18 cellular contexts compared by ENCODE assay signal in genomic region chr20:51953731-51954340, GRCh38.
DNase-seq lines count a peak whose midpoint lies in the region; ATAC-seq, FAIRE-seq and TF ChIP-seq lines count a peak whose summit lies in the region.
"Had no signal": no experiment of that assay in that cellular context is flagged by ENCODE, and none has a peak within 500 bp of the region (broad histone marks: within the 10 kb centered on the region; RNA-seq: fewer than 3 reads in every experiment).

No MANE protein-coding gene starts in this region.

- intact Hi-C loops in PC-3 (cut with micrococcal nuclease) = no loop called here

- CTCF ChIA-PET in A549 (lab: Yijun Ruan, JAX) = interaction anchor here (0.6 to 1.7 kb wide), 7 partner anchors 39 to 649 kb away, joined by 3 to 7 read pairs (median 3); no protein-coding TSS in a partner anchor
- CTCF ChIA-PET in PC-3 (lab: Charles Lee) = no interaction called here

- H3K27me3 ChIP-seq in PC-3 (ENCODE audit: low read length) = no peaks in the 10 kb centered on the region
- H3K27me3 ChIP-seq: MG63 had no signal

- WGBS in A549 (ENCODE audit: missing lambda C conversion rate) = 85% methylated on average over 8 of the region's 8 CpGs

- H4K20me1 ChIP-seq in PC-3 (ENCODE audit: low read length) = no peaks in the 10 kb centered on the region

- no peak for TF ChIP-seq EP300 in A549 (IDR thresholded peaks at IDR 0.05)

- H3F3A ChIP-seq in PC-3 (ENCODE audit: low read length, unreplicated experiment) = no peaks in the 10 kb centered on the region

- TF ChIP-seq CTCF in A549 (IDR thresholded peaks at IDR 0.05) (no peak), PC-3 (conservative IDR thresholded peaks at IDR 0.05; ENCODE audit: low read depth, low read length) (no peak)

- no peak overlapping the region for H3K27ac ChIP-seq in A549
- no peak overlapping the region for H3K27ac ChIP-seq in PC-3 (ENCODE audit: low read length)
- H3K27ac ChIP-seq: KMS-11 had no signal

- H3K4me3 ChIP-seq in A549 (no peak overlapping the region), PC-3 (ENCODE audit: low read length) (no peak overlapping the region)
- H3K4me3 ChIP-seq: MG63 had no signal

- no peak for FAIRE-seq in A549 (lab: Jason Lieb, UNC)
- FAIRE-seq in HTR-8/SVneo (lab: Jason Lieb, UNC) = peak; percentile 82
- FAIRE-seq in H54 (lab: Jason Lieb, UNC) = no peak

- no peak for TF ChIP-seq POLR2A in A549 (IDR thresholded peaks at IDR 0.05; ENCODE audit: low read length)
- no peak for TF ChIP-seq POLR2A in H54 (IDR thresholded peaks at IDR 0.05; ENCODE audit: low read depth, low read length)

- no TSS peak for BruUV-seq in PC-3 (replicated peaks; lab: Mats Ljungman, UMichigan)

- no peak overlapping the region for H3K9ac ChIP-seq in PC-3 (ENCODE audit: low read length)
- H3K9ac ChIP-seq: KMS-11 had no signal

- H3K9me2 ChIP-seq in PC-3 (replicated peaks; ENCODE audit: low read length) = no peaks in the 10 kb centered on the region

- no peak for DNase-seq in A549 (ENCODE audit: low read depth in 1 of 2, low spot score in 1 of 2)
- DNase-seq in HTR-8/SVneo (ENCODE audit: insufficient read length, low spot score) = no peak
- no peak for DNase-seq in PC-3
- DNase-seq in iPS-NIHi7 (ENCODE audit: extremely low spot score) = peak; percentile 24
- DNase-seq in H54 (ENCODE audit: insufficient read length, low spot score) = no peak
- no peak for DNase-seq in T-helper 2 cell
- DNase-seq: DMS79 treated with DMSO at 0.1 percent for 48 hours, GDM1, HCEC 1CT, MG63, NCI-H1105 treated with DMSO at 0.1 percent for 48 hours, NCI-H1930, NCI-H2171 treated with DMSO at 0.1 percent for 48 hours, NCI-H510A had no signal

- ATAC-seq in A549 (no peak), PC-3 (peak; percentile 27), GM21367 (IDR thresholded peaks at IDR 0.05; ENCODE audit: unreplicated experiment) (no peak), GM18873 (IDR thresholded peaks at IDR 0.05; ENCODE audit: low FRiP score, unreplicated experiment) (no peak)

- no peaks in the 10 kb centered on the region for H3K9me3 ChIP-seq in A549
- H3K9me3 ChIP-seq in PC-3 (ENCODE audit: low read length) = no peaks in the 10 kb centered on the region
- H3K9me3 ChIP-seq: Caco-2, MG63 had no signal

- H3K36me3 ChIP-seq in PC-3 (ENCODE audit: low read depth, low read length) = no peaks in the 10 kb centered on the region
- H3K36me3 ChIP-seq: MG63 had no signal

- H3K4me2 ChIP-seq in A549 = no peak overlapping the region
- no peak overlapping the region for H3K4me2 ChIP-seq in PC-3 (ENCODE audit: low read length)
- H3K4me2 ChIP-seq: KMS-11 had no signal

- POLR2A ChIA-PET in A549 (lab: Yijun Ruan, JAX) = no interaction called here
- POLR2A ChIA-PET in PC-3 (lab: Charles Lee; ENCODE audit: unreplicated experiment) = no interaction called here

- H3K79me2 ChIP-seq in PC-3 (ENCODE audit: low read length) = no peaks in the 10 kb centered on the region

- H2AFZ ChIP-seq in PC-3 (ENCODE audit: low read length) = no peak overlapping the region

- TF ChIP-seq RAD21 in A549 (conservative IDR thresholded peaks at IDR 0.05 in 1 of 2, IDR thresholded peaks at IDR 0.05 in 1 of 2) = no peak

- H3K4me1 ChIP-seq in A549 (no peaks in the 10 kb centered on the region), PC-3 (ENCODE audit: insufficient read depth, low read length) (no peaks in the 10 kb centered on the region)

TF ChIP-seq in A549, 52 proteins besides CTCF, POLR2A, EP300 and RAD21:
- TF ChIP-seq ZC3H11A (IDR thresholded peaks at IDR 0.05) (no peak), EHMT2 (IDR thresholded peaks at IDR 0.05; ENCODE audit: low read depth) (no peak), ZFP36 (IDR thresholded peaks at IDR 0.05; ENCODE audit: borderline replicate concordance, partially characterized antibody) (peak; percentile 61), CBX8 (IDR thresholded peaks at IDR 0.05) (no peak)
